In genomic region chr1:200922406-200922805, GRCh38 we compare ENCODE assay signal across 18 cellular contexts. TPM values are rescaled to one million over a fixed set of nuclear protein-coding genes. Genes with fewer than 3 reads are reported as not detected.
DNase-seq lines count a peak whose midpoint lies in the region; ATAC-seq and TF ChIP-seq lines count a peak whose summit lies in the region.
"Had no signal": no experiment of that assay in that cellular context is flagged by ENCODE, and none has a peak within 500 bp of the region (broad histone marks: within the 10 kb centered on the region; RNA-seq: fewer than 3 reads in every experiment).

No MANE protein-coding gene starts in this region.

- H3K4me2 ChIP-seq in IMR-90 (ENCODE audit: low read depth, low read length) = no peak overlapping the region

- no peak overlapping the region for H3K56ac ChIP-seq in IMR-90 (ENCODE audit: extremely low read depth, insufficient read depth, low read length)

- H4K5ac ChIP-seq in IMR-90 (ENCODE audit: low read depth, low read length) = no peak overlapping the region

- POLR2A ChIA-PET in IMR-90 (lab: Charles Lee; ENCODE audit: unreplicated experiment) = no interaction called here

- no peak overlapping the region for H3K18ac ChIP-seq in IMR-90 (ENCODE audit: low read depth, low read length)

- no peak overlapping the region for H2AK5ac ChIP-seq in IMR-90 (ENCODE audit: low read depth, low read length)

- H3K79me1 ChIP-seq in IMR-90 (ENCODE audit: low read depth in 1 of 2, low read length in 2 of 2) = no peaks in the 10 kb centered on the region

- no peaks in the 10 kb centered on the region for H3K9me3 ChIP-seq in IMR-90 (ENCODE audit: control insufficient read depth, insufficient read depth, low read length)
- no peaks in the 10 kb centered on the region for H3K9me3 ChIP-seq in effector memory CD4-positive, alpha-beta T cell (ENCODE audit: control insufficient read depth, low read length)
- H3K9me3 ChIP-seq: HAP-1 had no signal

- TF ChIP-seq CTCF in IMR-90 (conservative IDR thresholded peaks at IDR 0.05; ENCODE audit: low read depth, low read length) = no peak

- no peak overlapping the region for H2BK5ac ChIP-seq in IMR-90 (ENCODE audit: low read depth, low read length, poor library complexity, severe bottlenecking)

- H3K14ac ChIP-seq in IMR-90 (replicated peaks; ENCODE audit: low read depth, low read length) = no peak overlapping the region

- no peak for TF ChIP-seq POLR2A in IMR-90 (IDR thresholded peaks at IDR 0.05; ENCODE audit: low read depth, low read length)

- H4K8ac ChIP-seq in IMR-90 (ENCODE audit: low read depth in 2 of 2, low read length in 2 of 2) = no peak overlapping the region

- no peaks in the 10 kb centered on the region for H3K36me3 Mint-ChIP-seq in activated T-helper 2 cell treated with anti-CD3 and anti-CD28 coated beads, Interferon-gamma antibody, Interleukin-2, Interleukin-4, amounts not matched to agents 10 μg/mL and 5 μg/mL and 100 μg/mL, durations not matched to agents 14 hours and 24 hours and 36 hours (ENCODE audit: low read depth)
- H3K36me3 Mint-ChIP-seq: CD14-positive monocyte; CD8-positive, alpha-beta T cell had no signal

- peaks cover 21% of the 10 kb centered on the region for H3K27me3 ChIP-seq in IMR-90 (ENCODE audit: control insufficient read depth, insufficient read depth, low read length)
- no peaks in the 10 kb centered on the region for H3K27me3 ChIP-seq in effector memory CD4-positive, alpha-beta T cell (replicated peaks; ENCODE audit: control insufficient read depth, insufficient read depth, low read length, poor library complexity, severe bottlenecking)

- CTCF ChIA-PET in IMR-90 (lab: Yijun Ruan, JAX) = no interaction called here

- WGBS in IMR-90 (ENCODE audit: extremely low coverage in 2 of 2, insufficient read length in 1 of 2), 2 experiments = no CpG with 5 or more reads among the region's 2 CpGs

- H3K4me1 ChIP-seq in IMR-90 (ENCODE audit: control insufficient read depth, insufficient read depth, low read length) = no peaks in the 10 kb centered on the region
- no peaks in the 10 kb centered on the region for H3K4me1 ChIP-seq in effector memory CD4-positive, alpha-beta T cell (ENCODE audit: control insufficient read depth, insufficient read depth, low read length, poor library complexity, severe bottlenecking)
- H3K4me1 ChIP-seq: HAP-1 had no signal

- H3K23ac ChIP-seq in IMR-90 (ENCODE audit: low read depth, low read length) = no peak overlapping the region

- peak; percentile 6 for DNase-seq in activated effector memory CD4-positive, alpha-beta T cell treated with anti-CD3 and anti-CD28 coated beads, Interleukin-2, amount 50 U/mL, for 16 hours
- no peak for DNase-seq in activated effector memory CD4-positive, alpha-beta T cell treated with Interleukin-2 at 50 U/mL for 16 hours
- DNase-seq in IMR-90 = no peak
- DNase-seq in mesenteric fat pad (ENCODE audit: low spot score) = peak; percentile 30
- no peak for DNase-seq in effector memory CD4-positive, alpha-beta T cell
- no peak for DNase-seq in activated T-helper 2 cell treated with anti-CD3 and anti-CD28 coated beads, Interferon-gamma antibody, Interleukin-2, Interleukin-4, amounts not matched to agents 10 μg/mL and 5 μg/mL and 100 μg/mL, durations not matched to agents 14 hours and 24 hours and 36 hours (ENCODE audit: low spot score)
- DNase-seq: ACHN; CD8-positive, alpha-beta T cell; COR-L47; DND-41; GDM1 had no signal

- H3K27ac ChIP-seq in IMR-90 (ENCODE audit: insufficient read depth, low read length) = no peak overlapping the region
- no peak overlapping the region for H3K27ac ChIP-seq in effector memory CD4-positive, alpha-beta T cell (ENCODE audit: insufficient read depth, low read length, poor library complexity, severe bottlenecking)

- no peak overlapping the region for H2AK9ac ChIP-seq in IMR-90 (replicated peaks; ENCODE audit: low read depth, low read length, poor library complexity)

- no peak overlapping the region for H3K9ac ChIP-seq in IMR-90 (ENCODE audit: low read depth, low read length)

- peaks cover 3% of the 10 kb centered on the region for H3K4me1 Mint-ChIP-seq in activated T-helper 2 cell treated with anti-CD3 and anti-CD28 coated beads, Interferon-gamma antibody, Interleukin-2, Interleukin-4, amounts not matched to agents 10 μg/mL and 5 μg/mL and 100 μg/mL, durations not matched to agents 14 hours and 24 hours and 36 hours (ENCODE audit: low read depth)
- H3K4me1 Mint-ChIP-seq: B cell had no signal

- H2BK15ac ChIP-seq in IMR-90 (ENCODE audit: low read depth, low read length) = no peak overlapping the region

- BruUV-seq in IMR-90 (replicated peaks; lab: Mats Ljungman, UMichigan) = no TSS peak

- H3K27me3 Mint-ChIP-seq in activated T-helper 2 cell treated with anti-CD3 and anti-CD28 coated beads, Interferon-gamma antibody, Interleukin-2, Interleukin-4, amounts not matched to agents 10 μg/mL and 5 μg/mL and 100 μg/mL, durations not matched to agents 14 hours and 24 hours and 36 hours (ENCODE audit: low read depth) = peaks cover 42% of the 10 kb centered on the region

- H4K20me1 ChIP-seq in IMR-90 (ENCODE audit: insufficient read depth, low read length) = no peaks in the 10 kb centered on the region

- H3K36me3 ChIP-seq in IMR-90 (ENCODE audit: control insufficient read depth, insufficient read depth, low read length) = no peaks in the 10 kb centered on the region
- H3K36me3 ChIP-seq in effector memory CD4-positive, alpha-beta T cell (ENCODE audit: control insufficient read depth, insufficient read depth, low read length) = no peaks in the 10 kb centered on the region
- H3K36me3 ChIP-seq: HAP-1 had no signal

- H3K27ac Mint-ChIP-seq in activated T-helper 2 cell treated with anti-CD3 and anti-CD28 coated beads, Interferon-gamma antibody, Interleukin-2, Interleukin-4, amounts not matched to agents 10 μg/mL and 5 μg/mL and 100 μg/mL, durations not matched to agents 14 hours and 24 hours and 36 hours = no peak overlapping the region
- H3K27ac Mint-ChIP-seq: B cell; CD8-positive, alpha-beta T cell had no signal

- dilution Hi-C loops in IMR-90 (cut with HindIII; ENCODE audit: low sequenced_read_pairs, unreplicated experiment) = no loop called here

- H4K91ac ChIP-seq in IMR-90 (ENCODE audit: insufficient read depth, low read depth, low read length) = no peak overlapping the region

- no peak for ATAC-seq in IMR-90 (ENCODE audit: low read depth)
- no peak for ATAC-seq in GM21529 (IDR thresholded peaks at IDR 0.05; ENCODE audit: unreplicated experiment)
- ATAC-seq: CD8-positive, alpha-beta T cell; HepG2 had no signal

- no peaks in the 10 kb centered on the region for H3K9me1 ChIP-seq in IMR-90 (ENCODE audit: insufficient read depth, low read length)

- TF ChIP-seq RAD21 in IMR-90 (IDR thresholded peaks at IDR 0.05; ENCODE audit: low read length) = no peak

- H2BK20ac ChIP-seq in IMR-90 (ENCODE audit: low read depth, low read length) = no peak overlapping the region

- H3K4me3 ChIP-seq in IMR-90 (ENCODE audit: insufficient read depth, low read depth, low read length) = no peak overlapping the region
- H3K4me3 ChIP-seq in effector memory CD4-positive, alpha-beta T cell (ENCODE audit: insufficient read depth, low read depth, low read length, poor library complexity, severe bottlenecking) = no peak overlapping the region
- H3K4me3 ChIP-seq: HAP-1 had no signal

- no peaks in the 10 kb centered on the region for H3K9me3 Mint-ChIP-seq in activated T-helper 2 cell treated with anti-CD3 and anti-CD28 coated beads, Interferon-gamma antibody, Interleukin-2, Interleukin-4, amounts not matched to agents 10 μg/mL and 5 μg/mL and 100 μg/mL, durations not matched to agents 14 hours and 24 hours and 36 hours
- H3K9me3 Mint-ChIP-seq: CD14-positive monocyte; CD8-positive, alpha-beta T cell had no signal

- intact Hi-C loops in IMR-90 (cut with micrococcal nuclease) = no loop called here
- intact Hi-C loops in activated T-helper 2 cell treated with anti-CD3 and anti-CD28 coated beads, Interferon-gamma antibody, Interleukin-2, Interleukin-4, amounts not matched to agents 10 μg/mL and 5 μg/mL and 100 μg/mL, durations not matched to agents 14 hours and 24 hours and 36 hours (cut with micrococcal nuclease) = no loop called here

- H3K4me3 Mint-ChIP-seq in activated T-helper 2 cell treated with anti-CD3 and anti-CD28 coated beads, Interferon-gamma antibody, Interleukin-2, Interleukin-4, amounts not matched to agents 10 μg/mL and 5 μg/mL and 100 μg/mL, durations not matched to agents 14 hours and 24 hours and 36 hours (ENCODE audit: low read depth) = no peak overlapping the region
- H3K4me3 Mint-ChIP-seq: B cell; CD14-positive monocyte; CD8-positive, alpha-beta T cell had no signal

- no peak overlapping the region for H3K4ac ChIP-seq in IMR-90 (ENCODE audit: low read depth, low read length)

- in situ Hi-C loops in IMR-90 (cut with MboI; ENCODE audit: low sequenced_read_pairs) = no loop called here

- no peak overlapping the region for H2BK120ac ChIP-seq in IMR-90 (ENCODE audit: low read depth, low read length)

- peak overlapping the region; percentile 24 for H2AFZ ChIP-seq in IMR-90 (replicated peaks; ENCODE audit: low read length, poor library complexity)

TF ChIP-seq in IMR-90, 13 proteins besides CTCF, POLR2A, EP300 and RAD21 (continues in another document):
- TF ChIP-seq RFX5 (IDR thresholded peaks at IDR 0.05; ENCODE audit: low read depth, low read length) (no peak), SMC3 (IDR thresholded peaks at IDR 0.05; ENCODE audit: low read depth, low read length) (no peak), MAFK (IDR thresholded peaks at IDR 0.05; ENCODE audit: low read depth, low read length) (no peak), MXI1 (IDR thresholded peaks at IDR 0.05; ENCODE audit: borderline replicate concordance, low read depth, low read length) (no peak), CHD1 (IDR thresholded peaks at IDR 0.05; ENCODE audit: low read depth, low read length) (no peak), BHLHE40 (IDR thresholded peaks at IDR 0.05; ENCODE audit: low read depth, low read length) (no peak)

RNA-seq across cellular contexts. Expression of gene INAVA, which starts 27.7 kb away (rescaled TPM):
- total RNA-seq in IMR-90 (2012; rRNA removed) = under 0.01 TPM in 1 of 2 replicates, not detected in the other
- polyA plus RNA-seq in IMR-90 (2012; rRNA removed) = 0.07 and 0.13 TPM in 2 replicates
- 0.02 and 0.21 TPM in 2 replicates for polyA plus RNA-seq in IMR-90 (2012; cell fraction: cytosol; rRNA removed)
- 0.24 and 0.48 TPM in 2 replicates for polyA plus RNA-seq in IMR-90 (2012; cell fraction: nucleus; rRNA removed; ENCODE audit: low replicate concordance)
- total RNA-seq in mesenteric fat pad = 0.16 TPM
- total RNA-seq in activated T-helper 2 cell treated with anti-CD3 and anti-CD28 coated beads, Interferon-gamma antibody, Interleukin-2, Interleukin-4, amounts not matched to agents 10 μg/mL and 5 μg/mL and 100 μg/mL, durations not matched to agents 14 hours and 24 hours and 36 hours = not detected in 2 replicates
- total RNA-seq: CD8-positive, alpha-beta T cell had no signal
- polyA plus RNA-seq: CD14-positive monocyte had no signal

RNA-seq across cellular contexts. Expression of gene GPR25, which starts 49.6 kb away (rescaled TPM):
- not detected in 2 replicates for total RNA-seq in IMR-90 (2012; rRNA removed)
- not detected in 2 replicates for polyA plus RNA-seq in IMR-90 (2012; rRNA removed)
- polyA plus RNA-seq in IMR-90 (2012; cell fraction: cytosol; rRNA removed) = not detected in 2 replicates
- not detected in 2 replicates for polyA plus RNA-seq in IMR-90 (2012; cell fraction: nucleus; rRNA removed; ENCODE audit: low replicate concordance)
- total RNA-seq in mesenteric fat pad = not detected
- not detected in 2 replicates for total RNA-seq in activated T-helper 2 cell treated with anti-CD3 and anti-CD28 coated beads, Interferon-gamma antibody, Interleukin-2, Interleukin-4, amounts not matched to agents 10 μg/mL and 5 μg/mL and 100 μg/mL, durations not matched to agents 14 hours and 24 hours and 36 hours
- total RNA-seq: A172, H1, HepG2 had no signal
- polyA plus RNA-seq: H1, HepG2 had no signal

Comparison
In these comparisons a context has a peak if more than half of its experiments do, and no peak if none do; other contexts are left out.
1. DNase-seq: peak in activated effector memory CD4-positive, alpha-beta T cell treated with anti-CD3 and anti-CD28 coated beads, Interleukin-2, amount 50 U/mL, for 16 hours (single experiment) and mesenteric fat pad (single experiment); none in activated effector memory CD4-positive, alpha-beta T cell treated with Interleukin-2 at 50 U/mL for 16 hours (single experiment), IMR-90 (single experiment), effector memory CD4-positive, alpha-beta T cell (0 of 3) and activated T-helper 2 cell treated with anti-CD3 and anti-CD28 coated beads, Interferon-gamma antibody, Interleukin-2, Interleukin-4, amounts not matched to agents 10 μg/mL and 5 μg/mL and 100 μg/mL, durations not matched to agents 14 hours and 24 hours and 36 hours (single experiment).